Comparison of ENCODE assay signal across 16 cellular contexts in genomic region chr17:17570798-17571716, GRCh38. TPM values are rescaled to one million over a fixed set of nuclear protein-coding genes. Genes with fewer than 3 reads are reported as not detected.
DNase-seq lines count a peak whose midpoint lies in the region; ATAC-seq and TF ChIP-seq lines count a peak whose summit lies in the region.
"Had no signal": no experiment of that assay in that cellular context is flagged by ENCODE, and none has a peak within 500 bp of the region (broad histone marks: within the 10 kb centered on the region; RNA-seq: fewer than 3 reads in every experiment).

No MANE protein-coding gene starts in this region.

- no peaks in the 10 kb centered on the region for H3K9me3 Mint-ChIP-seq in activated CD4-positive, alpha-beta memory T cell treated with anti-CD3 and anti-CD28 coated beads for 36 hours
- H3K9me3 Mint-ChIP-seq in mesothelial cell of epicardium: no peaks in the 10 kb centered on the region
- H3K9me3 Mint-ChIP-seq: CD8-positive, alpha-beta T cell; stimulated activated naive CD8-positive, alpha-beta T cell treated with anti-CD3 and anti-CD28 coated beads, Interleukin-15, Interleukin-2, amounts not matched to agents 100 ng/mL and 50 ng/mL, for 24 hours had no signal

- H3K4me3 Mint-ChIP-seq in activated CD4-positive, alpha-beta memory T cell treated with anti-CD3 and anti-CD28 coated beads for 36 hours: no peak overlapping the region
- H3K4me3 Mint-ChIP-seq in mesothelial cell of epicardium: no peak overlapping the region
- H3K4me3 Mint-ChIP-seq: activated CD4-positive, alpha-beta T cell treated with anti-CD3 and anti-CD28 coated beads for 36 hours; CD8-positive, alpha-beta T cell; stimulated activated naive CD8-positive, alpha-beta T cell treated with anti-CD3 and anti-CD28 coated beads, Interleukin-15, Interleukin-2, amounts not matched to agents 100 ng/mL and 50 ng/mL, for 24 hours had no signal

- intact Hi-C loops in activated CD4-positive, alpha-beta memory T cell treated with anti-CD3 and anti-CD28 coated beads for 36 hours (cut with micrococcal nuclease): no loop called here

- H3K4me1 Mint-ChIP-seq in activated CD4-positive, alpha-beta memory T cell treated with anti-CD3 and anti-CD28 coated beads for 36 hours (ENCODE audit: low read depth): no peaks in the 10 kb centered on the region
- peaks cover 17% of the 10 kb centered on the region for H3K4me1 Mint-ChIP-seq in mesothelial cell of epicardium
- H3K4me1 Mint-ChIP-seq: activated CD4-positive, alpha-beta T cell treated with anti-CD3 and anti-CD28 coated beads for 36 hours had no signal

- DNase-seq in COLO668 (lab: John Stamatoyannopoulos, UW; ENCODE audit: unreplicated experiment) (peak; percentile 59), NCI-H1105 treated with DMSO at 0.1 percent for 48 hours (lab: John Stamatoyannopoulos, UW) (peak; percentile 75), cerebellar cortex (ENCODE audit: low spot score) (peak; percentile 48), upper lobe of left lung (no peak), mesenchymal stem cell (no peak), mesothelial cell of epicardium (ENCODE audit: low spot score in 2 of 2, unreplicated experiment in 2 of 2) (no peak)
- DNase-seq in activated CD4-positive, alpha-beta memory T cell treated with anti-CD3 and anti-CD28 coated beads for 36 hours: no peak
- DNase-seq: activated CD4-positive, alpha-beta T cell treated with anti-CD3 and anti-CD28 coated beads for 36 hours; activated CD8-positive, alpha-beta memory T cell treated with anti-CD3 and anti-CD28 coated beads, Interleukin-2, amount 50 U/mL, for 4 hours; CD8-positive, alpha-beta T cell; NCI-H187; NCI-H526 treated with DMSO at 0.1 percent for 48 hours had no signal

- H3K4ac ChIP-seq in mesenchymal stem cell (ENCODE audit: low read depth in 1 of 2, low read length in 2 of 2): no peak overlapping the region

- H3K4me1 ChIP-seq in liver (ENCODE audit: control insufficient read depth in 4 of 4, insufficient read depth in 4 of 4, low read length in 3 of 4) (peaks cover 38 to 80% (median 65%) of the 10 kb centered on the region in 4 donors), upper lobe of left lung (peaks cover 13 to 32% (median 24%) of the 10 kb centered on the region in 4 donors), mesenchymal stem cell (ENCODE audit: control insufficient read depth, insufficient read depth, low read depth, low read length) (peaks cover 11% of the 10 kb centered on the region)

- no peak overlapping the region for H2AK5ac ChIP-seq in mesenchymal stem cell (ENCODE audit: low read length, severe bottlenecking)

- H3K4me2 ChIP-seq in mesenchymal stem cell (ENCODE audit: low read length, poor library complexity, severe bottlenecking): no peak overlapping the region

- no peak overlapping the region for H3K27ac Mint-ChIP-seq in activated CD4-positive, alpha-beta memory T cell treated with anti-CD3 and anti-CD28 coated beads for 36 hours
- H3K27ac Mint-ChIP-seq in mesothelial cell of epicardium: no peak overlapping the region
- H3K27ac Mint-ChIP-seq: activated CD4-positive, alpha-beta T cell treated with anti-CD3 and anti-CD28 coated beads for 36 hours; CD8-positive, alpha-beta T cell; stimulated activated naive CD8-positive, alpha-beta T cell treated with anti-CD3 and anti-CD28 coated beads, Interleukin-15, Interleukin-2, amounts not matched to agents 100 ng/mL and 50 ng/mL, for 24 hours had no signal

- no peak overlapping the region for H3K18ac ChIP-seq in mesenchymal stem cell (ENCODE audit: low read depth in 1 of 2, low read length in 2 of 2)

- no peak overlapping the region for H4K91ac ChIP-seq in mesenchymal stem cell (ENCODE audit: low read length)

- ATAC-seq in upper lobe of left lung (ENCODE audit: low FRiP score in 2 of 2): no peak
- ATAC-seq: activated CD4-positive, alpha-beta T cell treated with anti-CD3 and anti-CD28 coated beads for 36 hours; CD8-positive, alpha-beta T cell had no signal

- no peak for TF ChIP-seq EP300 in upper lobe of left lung (IDR thresholded peaks at IDR 0.05)

- no peak overlapping the region for H2BK120ac ChIP-seq in mesenchymal stem cell (ENCODE audit: low read depth, low read length)

- no peak overlapping the region for H4K8ac ChIP-seq in mesenchymal stem cell (ENCODE audit: low read length)

- no peak overlapping the region for H3K14ac ChIP-seq in mesenchymal stem cell (ENCODE audit: low read length in 2 of 2)

- no peak for TF ChIP-seq POLR2A in upper lobe of left lung (IDR thresholded peaks at IDR 0.05)

- H3K27me3 ChIP-seq in liver (ENCODE audit: control insufficient read depth in 4 of 4, insufficient read depth in 4 of 4, low read length in 3 of 4) (no peaks in the 10 kb centered on the region), upper lobe of left lung (no peaks in the 10 kb centered on the region), mesenchymal stem cell (ENCODE audit: control insufficient read depth in 1 of 2, insufficient read depth in 1 of 2, low read length in 2 of 2) (no peaks in the 10 kb centered on the region)

- no peaks in the 10 kb centered on the region for H3K27me3 Mint-ChIP-seq in activated CD4-positive, alpha-beta memory T cell treated with anti-CD3 and anti-CD28 coated beads for 36 hours
- H3K27me3 Mint-ChIP-seq in mesothelial cell of epicardium (ENCODE audit: low read depth): no peaks in the 10 kb centered on the region
- H3K27me3 Mint-ChIP-seq: activated CD4-positive, alpha-beta T cell treated with anti-CD3 and anti-CD28 coated beads for 36 hours; stimulated activated naive CD8-positive, alpha-beta T cell treated with anti-CD3 and anti-CD28 coated beads, Interleukin-15, Interleukin-2, amounts not matched to agents 100 ng/mL and 50 ng/mL, for 24 hours had no signal

- TF ChIP-seq RAD21 in liver (IDR thresholded peaks at IDR 0.05): peak; percentile 38 to 73

- no peaks in the 10 kb centered on the region for H3K9me3 ChIP-seq in liver (ENCODE audit: control insufficient read depth in 4 of 4, low read length in 3 of 4)
- no peaks in the 10 kb centered on the region for H3K9me3 ChIP-seq in upper lobe of left lung
- H3K9me3 ChIP-seq in mesenchymal stem cell (ENCODE audit: control insufficient read depth, low read length): no peaks in the 10 kb centered on the region
- H3K9me3 ChIP-seq: mucosa of descending colon had no signal

- H2BK12ac ChIP-seq in mesenchymal stem cell (ENCODE audit: low read length in 2 of 2): no peak overlapping the region

- peaks cover 4% of the 10 kb centered on the region for H3K36me3 Mint-ChIP-seq in activated CD4-positive, alpha-beta memory T cell treated with anti-CD3 and anti-CD28 coated beads for 36 hours
- H3K36me3 Mint-ChIP-seq in mesothelial cell of epicardium: no peaks in the 10 kb centered on the region

- H3K27ac ChIP-seq in liver (ENCODE audit: low read depth in 1 of 2, low read length in 2 of 2) (peak overlapping the region; percentile 85 to 96), upper lobe of left lung (no peak overlapping the region), mesenchymal stem cell (ENCODE audit: low read length, poor library complexity, severe bottlenecking) (no peak overlapping the region)
- H3K27ac ChIP-seq: GM23248 had no signal

- H3K4me3 ChIP-seq in liver (ENCODE audit: low read depth in 1 of 3, low read length in 3 of 3) (peak overlapping the region; percentile 3 to 10 (median 5)), upper lobe of left lung (no peak overlapping the region), mesenchymal stem cell (ENCODE audit: insufficient read depth in 1 of 2, low read depth in 1 of 2, low read length in 2 of 2) (no peak overlapping the region)
- H3K4me3 ChIP-seq: GM23248, mucosa of descending colon had no signal

- POLR2A ChIA-PET in activated CD4-positive, alpha-beta memory T cell treated with anti-CD3 and anti-CD28 coated beads for 36 hours (lab: Charles Lee): no interaction called here

- H3K9ac ChIP-seq in liver (ENCODE audit: low read depth in 1 of 2, low read length in 2 of 2): peak overlapping the region; percentile 51 to 77
- no peak overlapping the region for H3K9ac ChIP-seq in mesenchymal stem cell (ENCODE audit: low read length)
- H3K9ac ChIP-seq: GM23248 had no signal

- no peak overlapping the region for H2AFZ ChIP-seq in mesenchymal stem cell (ENCODE audit: low read depth, low read length)
- H2AFZ ChIP-seq: GM23248 had no signal

- H3K23ac ChIP-seq in mesenchymal stem cell (ENCODE audit: low read length in 2 of 2): no peak overlapping the region

- no peak overlapping the region for H2BK15ac ChIP-seq in mesenchymal stem cell (ENCODE audit: low read depth, poor library complexity, severe bottlenecking)

- WGBS in liver: 38% methylated on average over 15 of the region's 15 CpGs
- WGBS in upper lobe of left lung, 2 donors: 84 to 88% methylated on average over 14 to 15 of the region's 15 CpGs
- WGBS in mesenchymal stem cell: 88% methylated on average over 13 of the region's 15 CpGs

- TF ChIP-seq CTCF in liver (IDR thresholded peaks at IDR 0.05; ENCODE audit: low read depth, low read length, missing input control): no peak
- TF ChIP-seq CTCF in upper lobe of left lung (IDR thresholded peaks at IDR 0.05): no peak
- no peak for TF ChIP-seq CTCF in mesothelial cell of epicardium (IDR thresholded peaks at IDR 0.05; ENCODE audit: unreplicated experiment)

- no peak overlapping the region for H2BK5ac ChIP-seq in mesenchymal stem cell (ENCODE audit: low read depth, low read length, poor library complexity, severe bottlenecking)

- CTCF ChIA-PET in activated CD4-positive, alpha-beta memory T cell treated with anti-CD3 and anti-CD28 coated beads for 36 hours (lab: Charles Lee): interaction anchor here (0.8 to 4.7 kb wide), 2 partner anchors 74 kb away, joined by 3 to 30 read pairs; partner anchors contain the start of gene RASD1

- peaks cover 0 to 5% (median under 1%) of the 10 kb centered on the region in 4 donors for H3K36me3 ChIP-seq in liver (ENCODE audit: control insufficient read depth in 4 of 4, insufficient read depth in 3 of 4, low read depth in 1 of 4, low read length in 3 of 4)
- peaks cover 0 to 2% (median 0%) of the 10 kb centered on the region in 4 donors for H3K36me3 ChIP-seq in upper lobe of left lung
- peaks cover 0 to 19% of the 10 kb centered on the region in 2 experiments for H3K36me3 ChIP-seq in mesenchymal stem cell (ENCODE audit: control insufficient read depth in 1 of 2, insufficient read depth in 2 of 2, low read depth in 1 of 2, low read length in 2 of 2)

- peaks cover 5% of the 10 kb centered on the region for H3K79me1 ChIP-seq in mesenchymal stem cell (replicated peaks; ENCODE audit: low read length, poor library complexity, severe bottlenecking)

TF ChIP-seq in liver, 16 proteins besides CTCF, POLR2A, EP300 and RAD21 (continues in another document):
- TF ChIP-seq HNF4G (IDR thresholded peaks at IDR 0.05): peak; percentile 57
- peak in 1 of 2 donors; percentile 85 for TF ChIP-seq JUND (IDR thresholded peaks at IDR 0.05)
- peak; percentile 92 for TF ChIP-seq SP1 (IDR thresholded peaks at IDR 0.05)

RNA-seq across cellular contexts. Expression of gene PEMT, which starts 20.5 kb away (rescaled TPM):
- 100 to 1,000 TPM in 1 of 2 donors, 10 to 100 TPM in 1; 64.6 to 180 TPM for total RNA-seq in liver
- 100 to 1,000 TPM; 189 to 211 TPM for polyA plus RNA-seq in liver
- total RNA-seq in upper lobe of left lung: 10 to 100 TPM; 16.6 to 44.9 (median 32.2) TPM
- total RNA-seq in activated CD4-positive, alpha-beta memory T cell treated with anti-CD3 and anti-CD28 coated beads for 36 hours: 10 to 100 TPM; 38.3 to 41.1 TPM
- 19.1 TPM for polyA plus RNA-seq in mesenchymal stem cell (2013, experiment 1 of 2)
- 20.6 TPM for polyA plus RNA-seq in mesenchymal stem cell (2013, experiment 2 of 2)
- 37.0 to 41.9 TPM (median 37.5 TPM) in 3 replicates for total RNA-seq in mesothelial cell of epicardium

Comparison
In these comparisons a context has a peak if more than half of its experiments do, and no peak if none do; other contexts are left out.
1. DNase-seq: peak in COLO668 (single experiment), NCI-H1105 treated with DMSO at 0.1 percent for 48 hours (single experiment) and cerebellar cortex (single experiment); none in upper lobe of left lung (0 of 2), activated CD4-positive, alpha-beta memory T cell treated with anti-CD3 and anti-CD28 coated beads for 36 hours (single experiment), mesenchymal stem cell (single experiment) and mesothelial cell of epicardium (0 of 2).
2. H3K27ac ChIP-seq: peak in liver (2 of 2); none in upper lobe of left lung (0 of 4) and mesenchymal stem cell (single experiment).
3. H3K4me3 ChIP-seq: peak in liver (3 of 3); none in upper lobe of left lung (0 of 4) and mesenchymal stem cell (0 of 2).